In genomic region chr13:28747851-28748250, GRCh38 we compare ENCODE assay signal across 27 cellular contexts.
"Had no signal": no experiment of that assay in that cellular context is flagged by ENCODE, and none has a peak within 500 bp of the region (broad histone marks: within the 10 kb centered on the region; RNA-seq: fewer than 3 reads in every experiment).

No MANE protein-coding gene starts in this region.

- H3K36me3 ChIP-seq: neutrophil, pancreas, prostate gland, suprapubic skin, tibial artery, transverse colon, upper lobe of left lung, vagina had no signal

- H3K27me3 ChIP-seq: pancreas, suprapubic skin, testis, tibial artery, transverse colon, upper lobe of left lung, vagina had no signal

- H3K27ac ChIP-seq: neutrophil, pancreas, prostate gland, suprapubic skin, testis, tibial artery, transverse colon, upper lobe of left lung, vagina had no signal

- H3K9me3 ChIP-seq: neutrophil, pancreas, prostate gland, suprapubic skin, testis, tibial artery, transverse colon, upper lobe of left lung, vagina had no signal

- ATAC-seq: naive thymus-derived CD8-positive, alpha-beta T cell; natural killer cell treated with Interleukin-12 subunit alpha and Interleukin-12 subunit beta and Interleukin-15 and Interleukin-18, amount 100 ng/mL, for 72 hours; pancreas; right cardiac atrium; sciatic nerve; stimulated activated memory B cell treated with anti-CD40 and anti-IgM and Interleukin-4, amounts not matched to agents 10 μg/mL and 1 μg/mL and 100 μg/mL, for 72 hours; stimulated activated naive CD8-positive, alpha-beta T cell treated with anti-CD3 and anti-CD28 coated beads, Interleukin-15, amount 100 ng/mL, for 72 hours; stimulated activated naive CD8-positive, alpha-beta T cell treated with anti-CD3 and anti-CD28 coated beads, Interleukin-15, Interleukin-2, amounts not matched to agents 100 U/mL and 50 U/mL, for 24 hours had no signal

- DNase-seq: naive B cell; naive thymus-derived CD8-positive, alpha-beta T cell; nephron progenitor cell; nucleus accumbens; pancreas; right cardiac atrium; small intestine; stimulated activated CD4-positive, alpha-beta T cell treated with anti-CD3 and anti-CD28 coated beads, Interleukin-15, amount 100 ng/mL, for 24 hours; stimulated activated CD4-positive, alpha-beta T cell treated with anti-CD3 and anti-CD28 coated beads, Interleukin-2, amount 100 ng/mL, for 24 hours; stimulated activated CD4-positive, alpha-beta T cell treated with anti-CD3 and anti-CD28 coated beads, Interleukin-2, amount 100 ng/mL, for 48 hours; stimulated activated CD4-positive, alpha-beta T cell treated with anti-CD3 and anti-CD28 coated beads, Interleukin-4, amount 100 ng/mL, for 4 hours; stimulated activated CD8-positive, alpha-beta memory T cell treated with anti-CD3 and anti-CD28 coated beads, Interleukin-4, amount 100 ng/mL, for 48 hours; stimulated activated naive CD4-positive, alpha-beta T cell; stimulated activated naive CD8-positive, alpha-beta T cell treated with anti-CD3 and anti-CD28 coated beads, Interleukin-15, amount 100 ng/mL, for 72 hours; stimulated activated naive CD8-positive, alpha-beta T cell treated with anti-CD3 and anti-CD28 coated beads, Interleukin-15, Interleukin-2, amounts not matched to agents 100 U/mL and 50 U/mL, for 24 hours; substantia nigra; testis; tibial artery; transverse colon; upper lobe of left lung had no signal

- H3K4me1 ChIP-seq: pancreas, prostate gland, testis, transverse colon had no signal

- H3K4me3 ChIP-seq: pancreas, prostate gland, suprapubic skin, testis, tibial artery, transverse colon, upper lobe of left lung, vagina had no signal
